11 cellular contexts compared by ENCODE assay signal in the genomic region with DNA sequence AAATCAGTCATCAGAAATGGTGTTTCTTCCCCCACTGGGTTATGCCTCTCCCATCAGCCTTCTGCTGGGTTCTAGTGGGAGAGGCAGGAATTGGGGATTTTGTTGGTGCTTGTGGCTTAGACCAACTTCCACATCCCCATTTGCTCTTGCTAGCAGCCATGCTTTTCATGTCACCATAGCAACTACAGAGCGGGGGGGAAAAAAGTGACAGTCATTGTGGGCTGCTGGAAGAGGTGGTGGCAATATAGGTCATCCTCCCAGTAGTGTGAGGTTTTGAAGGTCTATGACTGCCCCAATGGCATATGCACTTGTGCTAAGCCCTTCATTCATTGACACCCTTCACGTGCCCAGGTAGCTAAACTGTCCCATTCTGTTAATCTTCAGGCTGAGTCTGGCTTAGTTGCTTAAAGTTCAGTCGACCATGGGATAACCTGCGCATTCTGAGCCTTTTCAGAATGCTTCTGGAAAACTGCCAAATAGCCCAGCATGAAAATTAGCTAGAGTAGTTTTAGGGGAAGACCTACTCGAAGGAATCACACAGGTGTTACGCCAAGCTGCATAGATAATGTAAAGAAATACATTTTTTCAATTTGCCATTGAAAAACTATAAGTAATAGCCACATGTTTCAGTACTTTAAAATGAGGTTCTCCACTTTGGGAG. TPM values are rescaled to one million over a fixed set of nuclear protein-coding genes. Genes with fewer than 3 reads are reported as not detected.
DNase-seq lines count a peak whose midpoint lies in the region; ATAC-seq and TF ChIP-seq lines count a peak whose summit lies in the region.
"Had no signal": no experiment of that assay in that cellular context is flagged by ENCODE, and none has a peak within 500 bp of the region (broad histone marks: within the 10 kb centered on the region; RNA-seq: fewer than 3 reads in every experiment).

No MANE protein-coding gene starts in this region.

- H3K27me3 ChIP-seq in adrenal gland = no peaks in the 10 kb centered on the region

- no peak overlapping the region for H3K4me3 Mint-ChIP-seq in natural killer cell
- H3K4me3 Mint-ChIP-seq: activated T-helper 1 cell treated with anti-CD3 and anti-CD28 coated beads, Interleukin-12 subunit alpha, Interleukin-12 subunit beta, Interleukin-2, Interleukin-4 antibody, amounts not matched to agents 30 ng/mL and 10 ng/mL and 1 ng/mL, durations not matched to agents 14 hours and 24 hours and 36 hours; naive thymus-derived CD8-positive, alpha-beta T cell had no signal

- peaks cover 11 to 21% of the 10 kb centered on the region in 2 donors for H3K4me1 ChIP-seq in adrenal gland (replicated peaks in 1 of 2)

- no peak for TF ChIP-seq POLR2A in adrenal gland (IDR thresholded peaks at IDR 0.05)

- no peak overlapping the region for H3K4me3 ChIP-seq in adrenal gland
- H3K4me3 ChIP-seq: SK-N-MC had no signal

- 88 to 93% (median 90%) methylated on average over 6 of the region's 6 CpGs for WGBS in adrenal gland, 4 donors

- H3K27ac Mint-ChIP-seq in natural killer cell = no peak overlapping the region
- H3K27ac Mint-ChIP-seq: activated T-helper 1 cell treated with anti-CD3 and anti-CD28 coated beads, Interleukin-12 subunit alpha, Interleukin-12 subunit beta, Interleukin-2, Interleukin-4 antibody, amounts not matched to agents 30 ng/mL and 10 ng/mL and 1 ng/mL, durations not matched to agents 14 hours and 24 hours and 36 hours had no signal

- intact Hi-C loops in natural killer cell (cut with micrococcal nuclease) (no loop called here), adrenal gland (cut with DNase I) (no loop called here)

- H3K27ac ChIP-seq in adrenal gland = no peak overlapping the region
- H3K27ac ChIP-seq: SK-N-MC had no signal

- DNase-seq in SKM-1 (lab: John Stamatoyannopoulos, UW; ENCODE audit: unreplicated experiment) = peak; percentile 28
- no peak for DNase-seq in natural killer cell
- no peak for DNase-seq in T1000 (lab: John Stamatoyannopoulos, UW)
- DNase-seq in adrenal gland = no peak
- DNase-seq: naive thymus-derived CD8-positive, alpha-beta T cell; NCI-H187 treated with DMSO at 0.1 percent for 48 hours had no signal

- no peaks in the 10 kb centered on the region for H3K36me3 Mint-ChIP-seq in natural killer cell

- H3K36me3 ChIP-seq in adrenal gland (replicated peaks in 1 of 2) = no peaks in the 10 kb centered on the region

- TF ChIP-seq CTCF in natural killer cell (IDR thresholded peaks at IDR 0.05) = no peak
- no peak for TF ChIP-seq CTCF in adrenal gland (IDR thresholded peaks at IDR 0.05)

- ATAC-seq in GM18502 (IDR thresholded peaks at IDR 0.05; ENCODE audit: poor library complexity, unreplicated experiment) = peak; percentile 38
- ATAC-seq in HG03103 (IDR thresholded peaks at IDR 0.05; ENCODE audit: low read depth, unreplicated experiment) = peak; percentile 36
- ATAC-seq in natural killer cell = peak; percentile 44 to 57 (median 47)
- no peak for ATAC-seq in HG02970 (IDR thresholded peaks at IDR 0.05; ENCODE audit: low FRiP score, unreplicated experiment)
- ATAC-seq: naive thymus-derived CD8-positive, alpha-beta T cell had no signal

- no peaks in the 10 kb centered on the region for H3K9me3 ChIP-seq in adrenal gland (replicated peaks in 1 of 3)

- no peaks in the 10 kb centered on the region for H3K27me3 Mint-ChIP-seq in natural killer cell (ENCODE audit: low read depth in 2 of 2)
- H3K27me3 Mint-ChIP-seq: naive thymus-derived CD8-positive, alpha-beta T cell had no signal

- no peaks in the 10 kb centered on the region for H3K9me3 Mint-ChIP-seq in natural killer cell
- H3K9me3 Mint-ChIP-seq: activated T-helper 1 cell treated with anti-CD3 and anti-CD28 coated beads, Interleukin-12 subunit alpha, Interleukin-12 subunit beta, Interleukin-2, Interleukin-4 antibody, amounts not matched to agents 30 ng/mL and 10 ng/mL and 1 ng/mL, durations not matched to agents 14 hours and 24 hours and 36 hours; naive thymus-derived CD8-positive, alpha-beta T cell had no signal

- peaks cover 0 to 7% of the 10 kb centered on the region in 2 donors for H3K4me1 Mint-ChIP-seq in natural killer cell

RNA-seq across cellular contexts. Expression of a gene that starts 53.7 kb away (rescaled TPM):
- total RNA-seq in natural killer cell = 10 to 100 TPM; 44.4 to 49.2 (median 45.7) TPM
- total RNA-seq in adrenal gland = 10 to 100 TPM in 6 of 8 donors, 1 to 10 TPM in 2; 4.1 to 19.1 (median 14.6) TPM
- polyA plus RNA-seq in adrenal gland = 10 to 100 TPM; 10.6 to 28.3 (median 18.3) TPM
